1 cellular context compared by ENCODE assay signal in the genomic region with DNA sequence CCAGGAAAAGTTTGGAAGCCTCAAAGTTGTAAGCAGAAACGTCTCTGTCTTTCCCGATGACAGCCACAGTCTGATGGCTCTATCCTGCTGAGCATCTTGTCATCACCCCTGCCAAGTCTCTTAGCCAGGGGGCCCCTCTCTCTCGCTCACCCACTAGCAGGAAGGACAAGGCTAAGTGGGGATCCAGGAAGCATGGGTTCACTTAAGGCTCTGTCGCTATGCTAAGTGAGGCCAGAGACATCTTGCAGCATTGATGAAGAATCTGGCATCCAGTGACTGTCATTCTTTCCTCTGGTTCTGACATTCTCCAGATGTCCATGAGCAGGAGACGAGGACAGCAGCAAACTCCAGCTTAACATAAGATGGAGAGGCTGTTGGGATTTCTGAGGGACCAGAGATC.
TF ChIP-seq lines count a peak whose summit lies in the region.

No MANE protein-coding gene starts in this region.

TF ChIP-seq in A549, 52 proteins besides CTCF, POLR2A, EP300 and RAD21 (continued from another document):
- TF ChIP-seq, protein P1, sequence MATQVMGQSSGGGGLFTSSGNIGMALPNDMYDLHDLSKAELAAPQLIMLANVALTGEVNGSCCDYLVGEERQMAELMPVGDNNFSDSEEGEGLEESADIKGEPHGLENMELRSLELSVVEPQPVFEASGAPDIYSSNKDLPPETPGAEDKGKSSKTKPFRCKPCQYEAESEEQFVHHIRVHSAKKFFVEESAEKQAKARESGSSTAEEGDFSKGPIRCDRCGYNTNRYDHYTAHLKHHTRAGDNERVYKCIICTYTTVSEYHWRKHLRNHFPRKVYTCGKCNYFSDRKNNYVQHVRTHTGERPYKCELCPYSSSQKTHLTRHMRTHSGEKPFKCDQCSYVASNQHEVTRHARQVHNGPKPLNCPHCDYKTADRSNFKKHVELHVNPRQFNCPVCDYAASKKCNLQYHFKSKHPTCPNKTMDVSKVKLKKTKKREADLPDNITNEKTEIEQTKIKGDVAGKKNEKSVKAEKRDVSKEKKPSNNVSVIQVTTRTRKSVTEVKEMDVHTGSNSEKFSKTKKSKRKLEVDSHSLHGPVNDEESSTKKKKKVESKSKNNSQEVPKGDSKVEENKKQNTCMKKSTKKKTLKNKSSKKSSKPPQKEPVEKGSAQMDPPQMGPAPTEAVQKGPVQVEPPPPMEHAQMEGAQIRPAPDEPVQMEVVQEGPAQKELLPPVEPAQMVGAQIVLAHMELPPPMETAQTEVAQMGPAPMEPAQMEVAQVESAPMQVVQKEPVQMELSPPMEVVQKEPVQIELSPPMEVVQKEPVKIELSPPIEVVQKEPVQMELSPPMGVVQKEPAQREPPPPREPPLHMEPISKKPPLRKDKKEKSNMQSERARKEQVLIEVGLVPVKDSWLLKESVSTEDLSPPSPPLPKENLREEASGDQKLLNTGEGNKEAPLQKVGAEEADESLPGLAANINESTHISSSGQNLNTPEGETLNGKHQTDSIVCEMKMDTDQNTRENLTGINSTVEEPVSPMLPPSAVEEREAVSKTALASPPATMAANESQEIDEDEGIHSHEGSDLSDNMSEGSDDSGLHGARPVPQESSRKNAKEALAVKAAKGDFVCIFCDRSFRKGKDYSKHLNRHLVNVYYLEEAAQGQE (IDR thresholded peaks at IDR 0.05), result no peak
- no peak for TF ChIP-seq SREBF2 (IDR thresholded peaks at IDR 0.05)
- TF ChIP-seq KDM5A (IDR thresholded peaks at IDR 0.05), result no peak
- TF ChIP-seq MAFK (IDR thresholded peaks at IDR 0.05; ENCODE audit: partially characterized antibody), result no peak
- TF ChIP-seq FOSL2 (IDR thresholded peaks at IDR 0.05), result no peak
- no peak for TF ChIP-seq FOSL2 (CRISPR knock-in tag; IDR thresholded peaks at IDR 0.05)
- TF ChIP-seq FOXS1 (CRISPR knock-in tag; IDR thresholded peaks at IDR 0.05), result no peak
- no peak for TF ChIP-seq SMC3 (IDR thresholded peaks at IDR 0.05)
- TF ChIP-seq, protein P2, sequence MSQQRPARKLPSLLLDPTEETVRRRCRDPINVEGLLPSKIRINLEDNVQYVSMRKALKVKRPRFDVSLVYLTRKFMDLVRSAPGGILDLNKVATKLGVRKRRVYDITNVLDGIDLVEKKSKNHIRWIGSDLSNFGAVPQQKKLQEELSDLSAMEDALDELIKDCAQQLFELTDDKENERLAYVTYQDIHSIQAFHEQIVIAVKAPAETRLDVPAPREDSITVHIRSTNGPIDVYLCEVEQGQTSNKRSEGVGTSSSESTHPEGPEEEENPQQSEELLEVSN (IDR thresholded peaks at IDR 0.05; ENCODE audit: borderline replicate concordance, low read depth), result no peak
- no peak for TF ChIP-seq HEYL (CRISPR knock-in tag; IDR thresholded peaks at IDR 0.05)
- TF ChIP-seq HDAC2 (IDR thresholded peaks at IDR 0.05), result no peak
- TF ChIP-seq FOSB (CRISPR knock-in tag; IDR thresholded peaks at IDR 0.05), result no peak
- TF ChIP-seq EHF (CRISPR knock-in tag; IDR thresholded peaks at IDR 0.05), result no peak
- TF ChIP-seq NR3C1 (IDR thresholded peaks at IDR 0.05), result no peak
- no peak for TF ChIP-seq ZNF302 (CRISPR knock-in tag; IDR thresholded peaks at IDR 0.05)
- TF ChIP-seq ZSCAN20 (CRISPR knock-in tag; IDR thresholded peaks at IDR 0.05), result no peak
- TF ChIP-seq ZFP36 (IDR thresholded peaks at IDR 0.05; ENCODE audit: borderline replicate concordance, partially characterized antibody), result no peak
- TF ChIP-seq MYC (IDR thresholded peaks at IDR 0.05; ENCODE audit: borderline replicate concordance, low read length), result no peak
